In the genomic region with DNA sequence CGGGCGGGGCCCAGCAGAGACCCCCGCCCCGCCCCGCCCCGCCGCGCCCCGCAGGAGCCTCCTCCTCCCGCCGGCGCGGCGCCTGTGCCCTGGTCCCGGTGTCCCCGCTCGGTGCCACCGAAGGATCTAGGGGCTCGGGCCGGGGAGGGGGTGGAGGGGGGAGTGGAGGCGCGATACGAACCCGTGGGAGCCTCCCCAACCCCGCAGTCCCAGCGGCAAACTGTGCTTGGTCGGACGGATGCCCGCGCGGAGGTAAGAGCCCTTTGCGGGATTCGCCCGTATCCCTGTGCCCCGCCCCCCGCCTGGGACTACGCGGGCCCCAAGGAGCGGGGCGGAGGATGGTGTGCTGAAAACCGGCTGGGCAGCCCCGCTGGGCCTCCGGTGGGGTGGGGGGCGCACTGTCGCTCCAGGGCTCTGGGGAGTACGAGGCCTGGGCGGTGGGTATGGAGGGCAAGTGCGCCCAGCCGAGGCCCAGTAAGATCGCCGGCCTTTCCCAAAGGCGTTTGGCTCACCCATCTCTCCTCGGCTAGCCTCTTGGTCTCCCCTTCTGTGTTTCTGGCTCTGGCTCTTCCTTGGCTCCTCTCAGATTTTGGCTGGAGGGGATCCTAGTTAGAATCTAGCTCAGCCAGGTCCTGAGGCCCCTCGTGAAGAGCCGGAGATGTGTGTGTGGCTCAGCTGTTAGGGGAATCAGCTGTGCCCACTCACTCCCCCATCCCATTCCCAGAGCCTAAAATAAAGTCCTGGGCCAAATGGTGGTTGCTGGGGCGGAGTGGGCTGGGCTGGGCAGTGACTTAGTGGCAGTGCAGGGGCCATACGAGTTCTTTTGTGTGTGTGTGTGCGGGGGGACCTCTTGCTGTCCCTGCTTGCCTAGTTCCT, we compare ENCODE assay signal across 1 cellular context.
TF ChIP-seq lines count a peak whose summit lies in the region.

No MANE protein-coding gene starts in this region.

TF ChIP-seq in HepG2, 621 proteins besides CTCF, POLR2A, EP300 and RAD21:
- TF ChIP-seq, protein P1, sequence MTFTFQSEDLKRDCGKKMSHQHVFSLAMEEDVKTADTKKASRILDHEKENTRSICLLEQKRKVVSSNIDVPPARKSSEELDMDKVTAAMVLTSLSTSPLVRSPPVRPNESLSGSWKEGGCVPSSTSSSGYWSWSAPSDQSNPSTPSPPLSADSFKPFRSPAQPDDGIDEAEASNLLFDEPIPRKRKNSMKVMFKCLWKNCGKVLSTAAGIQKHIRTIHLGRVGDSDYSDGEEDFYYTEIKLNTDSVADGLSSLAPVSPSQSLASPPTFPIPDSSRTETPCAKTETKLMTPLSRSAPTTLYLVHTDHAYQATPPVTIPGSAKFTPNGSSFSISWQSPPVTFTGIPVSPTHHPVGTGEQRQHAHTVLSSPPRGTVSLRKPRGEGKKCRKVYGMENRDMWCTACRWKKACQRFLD (CRISPR knock-in tag; IDR thresholded peaks at IDR 0.05; ENCODE audit: borderline replicate concordance): no peak
- TF ChIP-seq HNRNPLL (IDR thresholded peaks at IDR 0.05; ENCODE audit: low read depth, low read length, poor library complexity, severe bottlenecking) (peak; percentile 14), ZNF318 (CRISPR knock-in tag; IDR thresholded peaks at IDR 0.05) (no peak), ASH2L (IDR thresholded peaks at IDR 0.05; ENCODE audit: insufficient read length, low read depth, low read length) (no peak)
